Comparison of ENCODE assay signal across 10 cellular contexts in the genomic region with DNA sequence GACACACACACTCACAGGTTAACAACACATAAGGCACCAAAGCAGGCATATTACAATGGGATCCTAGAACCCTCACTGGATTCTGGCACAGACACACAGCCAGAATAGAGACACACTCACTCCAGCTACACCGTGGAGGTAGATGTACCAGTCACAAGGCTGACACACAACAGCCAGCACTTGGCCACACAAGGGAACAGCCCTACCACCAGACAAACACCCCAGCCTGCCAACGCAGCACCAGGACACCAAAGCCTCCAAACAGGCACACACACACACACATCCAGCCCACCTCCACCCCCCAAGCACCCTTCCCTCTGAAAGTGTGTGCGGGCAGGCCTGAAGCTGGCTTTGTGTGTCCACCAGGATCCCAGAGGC. TPM values are rescaled to one million over a fixed set of nuclear protein-coding genes. Genes with fewer than 3 reads are reported as not detected.
DNase-seq lines count a peak whose midpoint lies in the region; ATAC-seq and TF ChIP-seq lines count a peak whose summit lies in the region.
"Had no signal": no experiment of that assay in that cellular context is flagged by ENCODE, and none has a peak within 500 bp of the region (broad histone marks: within the 10 kb centered on the region; RNA-seq: fewer than 3 reads in every experiment).

No MANE protein-coding gene starts in this region.

- H3K9me3 ChIP-seq in lower lobe of right lung, result no peaks in the 10 kb centered on the region
- H3K9me3 ChIP-seq in tibial artery, result no peaks in the 10 kb centered on the region

- H3K27ac Mint-ChIP-seq in activated T-cell treated with anti-CD3 and anti-CD28 coated beads, Interleukin-2, amount 50 U/mL, for 24 hours, result peak overlapping the region; percentile 96

- H3K4me3 Mint-ChIP-seq in activated T-cell treated with anti-CD3 and anti-CD28 coated beads, Interleukin-2, amount 50 U/mL, for 24 hours, result peak overlapping the region; percentile 89

- H3K36me3 ChIP-seq in brain microvascular endothelial cell (replicated peaks), result peaks cover 18% of the 10 kb centered on the region
- peaks cover 27% of the 10 kb centered on the region for H3K36me3 ChIP-seq in lower lobe of right lung
- peaks cover 22 to 36% (median 23%) of the 10 kb centered on the region in 3 donors for H3K36me3 ChIP-seq in tibial artery

- no peaks in the 10 kb centered on the region for H3K9me3 Mint-ChIP-seq in activated T-cell treated with anti-CD3 and anti-CD28 coated beads, Interleukin-2, amount 50 U/mL, for 24 hours

- no peaks in the 10 kb centered on the region for H3K27me3 Mint-ChIP-seq in activated T-cell treated with anti-CD3 and anti-CD28 coated beads, Interleukin-2, amount 50 U/mL, for 24 hours

- ATAC-seq in lower lobe of right lung, result no peak
- no peak for ATAC-seq in GM19351 (IDR thresholded peaks at IDR 0.05; ENCODE audit: unreplicated experiment)

- H3K27ac ChIP-seq in brain microvascular endothelial cell (no peak overlapping the region), lower lobe of right lung (peak overlapping the region; percentile 95), tibial artery (peak overlapping the region; percentile 98 to 99)

- H3K4me1 ChIP-seq in lower lobe of right lung, result peaks cover 78% of the 10 kb centered on the region
- H3K4me1 ChIP-seq in tibial artery, result peaks cover 4 to 58% (median 47%) of the 10 kb centered on the region in 4 donors

- H3K4me3 ChIP-seq in brain microvascular endothelial cell (ENCODE audit: low read depth, low read length) (peak overlapping the region; percentile 85), lower lobe of right lung (peak overlapping the region; percentile 77), tibial artery (peak overlapping the region; percentile 66 to 74)

- H3K4me1 Mint-ChIP-seq in activated T-cell treated with anti-CD3 and anti-CD28 coated beads, Interleukin-2, amount 50 U/mL, for 24 hours (ENCODE audit: low read depth), result peaks cover 81% of the 10 kb centered on the region

- H3K27me3 ChIP-seq in brain microvascular endothelial cell (replicated peaks), result no peaks in the 10 kb centered on the region
- no peaks in the 10 kb centered on the region for H3K27me3 ChIP-seq in lower lobe of right lung (ENCODE audit: low read depth)
- no peaks in the 10 kb centered on the region for H3K27me3 ChIP-seq in tibial artery

- intact Hi-C loops in lower lobe of right lung (cut with DNase I) (no loop called here), tibial artery (cut with DNase I; ENCODE audit: low total_unique reads) (no loop called here)

- DNase-seq in activated T-cell treated with anti-CD3 and anti-CD28 coated beads, Interleukin-2, amount 50 U/mL, for 24 hours, result no peak
- DNase-seq in activated T-cell treated with anti-CD3 and anti-CD28 coated beads for 4 hours (no peak), brain microvascular endothelial cell (peak; percentile 20), lower lobe of right lung (peak; percentile 42), tibial artery (no peak), UCSD-AML1 (lab: John Stamatoyannopoulos, UW; ENCODE audit: unreplicated experiment) (no peak)
- DNase-seq in activated CD4-positive, CD25-positive, alpha-beta regulatory T cell (lab: John Stamatoyannopoulos, UW), result no peak
- DNase-seq: OCI-M1 had no signal

- in situ Hi-C loops in brain microvascular endothelial cell (cut with HindIII; ENCODE audit: low pct_ligation_motif_present, low sequenced_read_pairs), result no loop called here

- peaks cover 45% of the 10 kb centered on the region for H3K36me3 Mint-ChIP-seq in activated T-cell treated with anti-CD3 and anti-CD28 coated beads, Interleukin-2, amount 50 U/mL, for 24 hours (ENCODE audit: low read depth)

- TF ChIP-seq CTCF in brain microvascular endothelial cell (IDR thresholded peaks at IDR 0.05; ENCODE audit: low read depth, low read length, missing control alignments) (no peak), lower lobe of right lung (IDR thresholded peaks at IDR 0.05) (no peak), tibial artery (IDR thresholded peaks at IDR 0.05) (no peak)

RNA-seq across cellular contexts. Expression of a gene that starts 10.9 kb away (rescaled TPM):
- total RNA-seq in lower lobe of right lung, result 9.7 TPM
- total RNA-seq: pulmonary artery endothelial cell had no signal

RNA-seq across cellular contexts. Expression of a gene that starts 14.1 kb away (rescaled TPM):
- 30.1 TPM for total RNA-seq in lower lobe of right lung

RNA-seq across cellular contexts. Expression of a gene that starts 37.2 kb away (rescaled TPM):
- total RNA-seq in lower lobe of right lung, result 39.2 TPM

RNA-seq across cellular contexts. Expression of a gene that starts 37.4 kb away (rescaled TPM):
- total RNA-seq in lower lobe of right lung, result 49.5 TPM

RNA-seq across cellular contexts. Expression of a gene that starts 50.2 kb away (rescaled TPM):
- total RNA-seq in lower lobe of right lung, result 2.2 TPM

Comparison
In these comparisons a context has a peak if more than half of its experiments do, and no peak if none do; other contexts are left out.
1. DNase-seq: peak in brain microvascular endothelial cell (single experiment) and lower lobe of right lung (single experiment); none in activated T-cell treated with anti-CD3 and anti-CD28 coated beads, Interleukin-2, amount 50 U/mL, for 24 hours (single experiment), activated T-cell treated with anti-CD3 and anti-CD28 coated beads for 4 hours (single experiment), tibial artery (0 of 2), UCSD-AML1 (single experiment) and activated CD4-positive, CD25-positive, alpha-beta regulatory T cell (0 of 4).
2. Peak in every context shown above with its lines, with median percentiles within 50 percentile points of each other: H3K4me3 ChIP-seq.